11 cellular contexts compared by ENCODE assay signal in genomic region chr3:151230644-151231043, GRCh38. TPM values are rescaled to one million over a fixed set of nuclear protein-coding genes. Genes with fewer than 3 reads are reported as not detected.
DNase-seq lines count a peak whose midpoint lies in the region; ATAC-seq and TF ChIP-seq lines count a peak whose summit lies in the region.
"Had no signal": no experiment of that assay in that cellular context is flagged by ENCODE, and none has a peak within 500 bp of the region (broad histone marks: within the 10 kb centered on the region; RNA-seq: fewer than 3 reads in every experiment).

No MANE protein-coding gene starts in this region.

- H3K27me3 Mint-ChIP-seq in central memory CD8-positive, alpha-beta T cell: peaks cover 15% of the 10 kb centered on the region
- no peaks in the 10 kb centered on the region for H3K27me3 Mint-ChIP-seq in mesothelial cell of epicardium (ENCODE audit: low read depth)

- H3K9me3 ChIP-seq in hepatocyte (ENCODE audit: low read depth): no peaks in the 10 kb centered on the region

- H3K9me3 Mint-ChIP-seq in central memory CD8-positive, alpha-beta T cell: no peaks in the 10 kb centered on the region
- H3K9me3 Mint-ChIP-seq in mesothelial cell of epicardium: no peaks in the 10 kb centered on the region

- H3K9me2 ChIP-seq in hepatocyte (replicated peaks; ENCODE audit: insufficient read depth): no peaks in the 10 kb centered on the region

- H3K27ac Mint-ChIP-seq in central memory CD8-positive, alpha-beta T cell (ENCODE audit: low read depth): peak overlapping the region; percentile 62
- H3K27ac Mint-ChIP-seq in mesothelial cell of epicardium: no peak overlapping the region

- H3K4me2 ChIP-seq in hepatocyte: no peak overlapping the region

- CTCF ChIA-PET in GM10248 (lab: Yijun Ruan, JAX): interaction anchor here (1.1 to 8.2 kb wide), 4 partner anchors 31 to 62 kb away, joined by 3 to 120 read pairs (median 6); partner anchors contain the start of gene P2RY14

- H3K36me3 Mint-ChIP-seq in central memory CD8-positive, alpha-beta T cell (ENCODE audit: insufficient read depth): peaks cover 4% of the 10 kb centered on the region
- H3K36me3 Mint-ChIP-seq in mesothelial cell of epicardium: peaks cover 2% of the 10 kb centered on the region

- POLR2A ChIA-PET in GM10248 (lab: Yijun Ruan, JAX): interaction anchor here (0.7 kb wide), 1 partner anchor 9 kb away, joined by 4 read pairs; no protein-coding TSS in a partner anchor

- no peak overlapping the region for H2AFZ ChIP-seq in hepatocyte

- no peak for TF ChIP-seq CTCF in GM10248 (IDR thresholded peaks at IDR 0.05; ENCODE audit: control extremely low read depth, extremely low read depth, low read depth, missing control alignments)
- no peak for TF ChIP-seq CTCF in hepatocyte (IDR thresholded peaks at IDR 0.05; ENCODE audit: poor library complexity)
- TF ChIP-seq CTCF in mesothelial cell of epicardium (IDR thresholded peaks at IDR 0.05; ENCODE audit: unreplicated experiment): no peak

- H3K4me1 Mint-ChIP-seq in central memory CD8-positive, alpha-beta T cell: peaks cover 29% of the 10 kb centered on the region
- H3K4me1 Mint-ChIP-seq in mesothelial cell of epicardium: peaks cover 32% of the 10 kb centered on the region

- 76% methylated on average over 4 of the region's 4 CpGs for WGBS in hepatocyte (ENCODE audit: low lambda C conversion rate, missing lambda C conversion rate)

- no peak overlapping the region for H3K4me3 Mint-ChIP-seq in central memory CD8-positive, alpha-beta T cell
- H3K4me3 Mint-ChIP-seq in mesothelial cell of epicardium: no peak overlapping the region

- no peaks in the 10 kb centered on the region for H4K20me1 ChIP-seq in hepatocyte (ENCODE audit: insufficient read depth, poor library complexity, severe bottlenecking)

- H3K4me3 ChIP-seq in hepatocyte: no peak overlapping the region
- H3K4me3 ChIP-seq: SK-N-MC had no signal

- ATAC-seq in GM19438 (IDR thresholded peaks at IDR 0.05; ENCODE audit: low read depth, unreplicated experiment) (peak; percentile 37), HG03520 (IDR thresholded peaks at IDR 0.05; ENCODE audit: unreplicated experiment) (peak; percentile 38)
- ATAC-seq in central memory CD8-positive, alpha-beta T cell (replicated peaks; ENCODE audit: extremely low read depth, poor library complexity, severe bottlenecking): no peak

- no peaks in the 10 kb centered on the region for H3K27me3 ChIP-seq in hepatocyte

- H3K4me1 ChIP-seq in hepatocyte (ENCODE audit: insufficient read depth): peaks cover 13% of the 10 kb centered on the region

- H3K79me2 ChIP-seq in hepatocyte: no peaks in the 10 kb centered on the region

- peak; percentile 51 for DNase-seq in GM10248 (ENCODE audit: extremely low spot score)
- no peak for DNase-seq in central memory CD8-positive, alpha-beta T cell (ENCODE audit: low spot score in 2 of 2)
- DNase-seq in hepatocyte (ENCODE audit: low spot score): no peak
- DNase-seq in cerebellum (ENCODE audit: low spot score): no peak
- DNase-seq in mesothelial cell of epicardium (ENCODE audit: low spot score in 2 of 2, unreplicated experiment in 2 of 2): no peak
- DNase-seq in SW480 (ENCODE audit: low spot score): no peak
- DNase-seq: islet precursor cell had no signal

- H3K27ac ChIP-seq in hepatocyte: no peak overlapping the region
- H3K27ac ChIP-seq: SK-N-MC had no signal

- no peaks in the 10 kb centered on the region for H3K36me3 ChIP-seq in hepatocyte (replicated peaks; ENCODE audit: insufficient read depth, low read depth)

RNA-seq across cellular contexts. Expression of gene GPR171, which starts 27.6 kb away (rescaled TPM):
- not detected in 2 replicates for total RNA-seq in hepatocyte
- polyA plus RNA-seq in hepatocyte: 0.51 TPM in 1 of 2 replicates, not detected in the other
- total RNA-seq in cerebellum: not detected
- not detected in 3 replicates for total RNA-seq in mesothelial cell of epicardium
- total RNA-seq: bronchial epithelial cell had no signal

RNA-seq across cellular contexts. Expression of gene P2RY14, which starts 47.7 kb away (rescaled TPM):
- total RNA-seq in hepatocyte (0.24 TPM in 1 of 2 replicates, not detected in the other), cerebellum (0.91 TPM), mesothelial cell of epicardium (0.11 TPM in 1 of 3 replicates, not detected in the others)
- 0.11 TPM in 1 of 2 replicates, not detected in the other for polyA plus RNA-seq in hepatocyte
- total RNA-seq: bronchial epithelial cell had no signal
